ENCODE assay signal across 8 cellular contexts in the genomic region with DNA sequence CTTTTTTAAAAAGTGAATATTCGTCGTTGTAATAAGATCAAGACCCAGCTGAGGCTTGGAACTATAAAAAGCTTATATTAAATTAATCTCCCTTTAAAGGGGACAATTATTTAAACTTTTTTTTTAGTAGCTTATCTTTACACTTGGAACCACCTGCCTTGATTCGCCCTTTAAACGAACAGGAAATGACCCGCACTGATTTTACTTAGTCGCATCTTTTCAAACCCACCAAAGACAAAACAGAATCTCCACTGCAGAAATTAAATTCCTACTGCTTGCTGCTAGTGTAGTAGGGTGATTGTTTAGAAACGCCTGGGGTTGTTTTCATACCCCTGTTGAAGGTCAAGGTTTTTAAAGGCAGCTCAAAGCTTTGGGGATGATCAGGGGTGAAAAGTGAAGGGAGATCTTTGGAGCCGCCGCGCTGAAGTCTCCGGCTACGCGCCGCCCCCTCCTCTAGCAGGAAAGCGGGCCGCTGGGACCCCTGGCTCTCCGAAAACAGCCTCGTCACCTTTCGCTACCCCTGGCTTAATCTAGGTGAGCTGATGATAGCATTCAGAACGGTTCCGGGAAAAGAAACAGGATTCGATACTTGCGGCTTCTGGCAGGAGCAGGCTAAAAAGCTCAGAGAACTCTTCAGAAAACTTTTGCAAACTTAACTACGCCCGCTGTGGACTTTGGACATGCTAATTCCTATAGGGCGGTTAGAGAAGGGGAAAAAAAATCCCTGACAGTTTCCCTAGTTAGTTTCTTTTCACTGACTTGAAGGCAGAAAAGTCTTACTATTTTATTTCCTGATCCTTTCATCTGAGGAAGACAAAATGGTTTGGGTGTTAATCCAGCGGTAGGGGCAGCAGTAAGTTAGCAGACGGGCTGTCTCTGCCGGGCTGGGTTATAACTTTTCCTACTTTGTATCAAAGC.
DNase-seq lines count a peak whose midpoint lies in the region; ATAC-seq and TF ChIP-seq lines count a peak whose summit lies in the region.

No MANE protein-coding gene starts in this region.

- no peak overlapping the region for H2BK5ac ChIP-seq in mesendoderm (ENCODE audit: low read length)

- H3K4ac ChIP-seq in mesendoderm (ENCODE audit: low read depth, low read length): no peak overlapping the region

- peak overlapping the region; percentile 70 for H2AFZ ChIP-seq in MM.1S (ENCODE audit: low read length)

- WGBS in mesendoderm (ENCODE audit: extremely low coverage, insufficient coverage, low lambda C conversion rate): no CpG with 5 or more reads among the region's 29 CpGs

- H3K4me2 ChIP-seq in MM.1S (ENCODE audit: low read depth, low read length) (peak overlapping the region; percentile 93), mesendoderm (ENCODE audit: low read length) (peak overlapping the region; percentile 84)

- H4K5ac ChIP-seq in mesendoderm (ENCODE audit: low read length): no peak overlapping the region

- no peak overlapping the region for H4K8ac ChIP-seq in mesendoderm (ENCODE audit: low read depth, low read length)

- H3K4me1 ChIP-seq in MM.1S (ENCODE audit: low read length) (peaks cover 22% of the 10 kb centered on the region), mesendoderm (ENCODE audit: control insufficient read depth, low read depth, low read length) (peaks cover 2% of the 10 kb centered on the region)

- no peaks in the 10 kb centered on the region for H3K9me3 Mint-ChIP-seq in Calu3 (ENCODE audit: low read depth, unreplicated experiment)
- H3K9me3 Mint-ChIP-seq in brain: peaks cover 0 to 5% (median 0%) of the 10 kb centered on the region in 5 experiments

- H2BK120ac ChIP-seq in mesendoderm (ENCODE audit: low read depth, low read length): no peak overlapping the region

- H3K27me3 Mint-ChIP-seq in Calu3 (ENCODE audit: unreplicated experiment) (no peaks in the 10 kb centered on the region), brain (peaks cover 85% of the 10 kb centered on the region)

- no peak overlapping the region for H3K18ac ChIP-seq in mesendoderm (ENCODE audit: low read length)

- H3K23ac ChIP-seq in mesendoderm (ENCODE audit: low read length): no peak overlapping the region

- no peak for DNase-seq in Calu3
- peak; percentile 47 for DNase-seq in MM.1S
- DNase-seq in mesendoderm: peak; percentile 50

- peak overlapping the region; percentile 87 for H3K4me3 ChIP-seq in MM.1S (ENCODE audit: low read length)
- H3K4me3 ChIP-seq in mesendoderm (ENCODE audit: low read length): peak overlapping the region; percentile 10

- ATAC-seq in GM18868 (IDR thresholded peaks at IDR 0.05; ENCODE audit: unreplicated experiment) (no peak), GM21528 (IDR thresholded peaks at IDR 0.05; ENCODE audit: low FRiP score, unreplicated experiment) (no peak), HG02981 (IDR thresholded peaks at IDR 0.05; ENCODE audit: unreplicated experiment) (no peak), HG03457 (IDR thresholded peaks at IDR 0.05; ENCODE audit: unreplicated experiment) (no peak)

- peak overlapping the region; percentile 76 for H3K9ac ChIP-seq in MM.1S (ENCODE audit: low read length)
- H3K9ac ChIP-seq in mesendoderm (ENCODE audit: low read length): peak overlapping the region; percentile 65

- no peaks in the 10 kb centered on the region for H3K9me2 ChIP-seq in MM.1S (replicated peaks; ENCODE audit: insufficient read depth, low read length)

- H2AK5ac ChIP-seq in mesendoderm (ENCODE audit: low read length): no peak overlapping the region

- H3K36me3 Mint-ChIP-seq in Calu3 (ENCODE audit: insufficient read depth, unreplicated experiment): peaks cover 96% of the 10 kb centered on the region
- H3K36me3 Mint-ChIP-seq in brain: no peaks in the 10 kb centered on the region

- CTCF ChIA-PET in Calu3 (lab: Charles Lee): no interaction called here

- peak overlapping the region; percentile 86 for H3K27ac Mint-ChIP-seq in Calu3 (ENCODE audit: unreplicated experiment)
- H3K27ac Mint-ChIP-seq in brain: peak overlapping the region in 2 of 5 experiments; percentile 20 to 43

- H3F3A ChIP-seq in MM.1S (ENCODE audit: insufficient read depth, low read length): peaks cover 36% of the 10 kb centered on the region

- peaks cover 6% of the 10 kb centered on the region for H3K27me3 ChIP-seq in MM.1S (replicated peaks; ENCODE audit: insufficient read depth, low read length)
- H3K27me3 ChIP-seq in mesendoderm (ENCODE audit: insufficient read depth, low read length, poor library complexity): peaks cover 17% of the 10 kb centered on the region

- H3K79me2 ChIP-seq in MM.1S (ENCODE audit: low read length) (peaks cover 46% of the 10 kb centered on the region), mesendoderm (ENCODE audit: control insufficient read depth, insufficient read depth, low read length) (no peaks in the 10 kb centered on the region)

- TSS peak; percentile 6 for BruUV-seq in Calu3 (replicated peaks; lab: Mats Ljungman, UMichigan)

- H3K27ac ChIP-seq in MM.1S (ENCODE audit: low read length): peak overlapping the region; percentile 43; the same call in 1 of the 2 replicates
- no peak overlapping the region for H3K27ac ChIP-seq in mesendoderm (ENCODE audit: low read depth, low read length)

- TF ChIP-seq CTCF in Calu3 (IDR thresholded peaks at IDR 0.05; ENCODE audit: unreplicated experiment) (no peak), MM.1S (IDR thresholded peaks at IDR 0.05; ENCODE audit: low read length) (0 out of 2 replicates have a peak, but pooled peaks have one; percentile 15), brain (conservative IDR thresholded peaks at IDR 0.05) (no peak)

- H3K36me3 ChIP-seq in MM.1S (replicated peaks; ENCODE audit: insufficient read depth, low read length) (no peaks in the 10 kb centered on the region), mesendoderm (ENCODE audit: control insufficient read depth, insufficient read depth, low read length) (no peaks in the 10 kb centered on the region)

- H3K4me1 Mint-ChIP-seq in Calu3 (ENCODE audit: low read depth, unreplicated experiment) (peaks cover 14% of the 10 kb centered on the region), brain (peaks cover 22% of the 10 kb centered on the region)

- H3K4me3 Mint-ChIP-seq in Calu3 (ENCODE audit: low read depth, unreplicated experiment) (peak overlapping the region; percentile 65), brain (peak overlapping the region; percentile 26 to 96 (median 90))

- H3K56ac ChIP-seq in mesendoderm (ENCODE audit: low read length): peak overlapping the region; percentile 72

- no peak overlapping the region for H2BK15ac ChIP-seq in mesendoderm (replicated peaks; ENCODE audit: low read depth)

- no peaks in the 10 kb centered on the region for H4K20me1 ChIP-seq in MM.1S (ENCODE audit: insufficient read depth, low read length)

- no peaks in the 10 kb centered on the region for H3K79me1 ChIP-seq in mesendoderm (ENCODE audit: low read length)

- intact Hi-C loops in Calu3 (cut with micrococcal nuclease; ENCODE audit: unreplicated experiment): no loop called here

- H3K9me3 ChIP-seq in MM.1S (replicated peaks; ENCODE audit: insufficient read depth, low read length): no peaks in the 10 kb centered on the region
